8 cellular contexts compared by ENCODE assay signal in genomic region chr1:110212165-110213142, GRCh38. TPM values are rescaled to one million over a fixed set of nuclear protein-coding genes. Genes with fewer than 3 reads are reported as not detected.
DNase-seq lines count a peak whose midpoint lies in the region; ATAC-seq and TF ChIP-seq lines count a peak whose summit lies in the region.

No MANE protein-coding gene starts in this region.

- peak overlapping the region; percentile 46 for H3K27ac ChIP-seq in layer of hippocampus (ENCODE audit: low read depth, low read length)

- H3K36me3 Mint-ChIP-seq in activated naive CD4-positive, alpha-beta T cell treated with anti-CD3 and anti-CD28 coated beads, Interleukin-2, amount 50 U/mL, for 24 hours = no peaks in the 10 kb centered on the region
- H3K36me3 Mint-ChIP-seq in activated naive CD4-positive, alpha-beta T cell treated with anti-CD3 and anti-CD28 coated beads, Interleukin-2, amount 50 U/mL, for 72 hours = peaks cover 5% of the 10 kb centered on the region in 2 donors
- peaks cover 7% of the 10 kb centered on the region for H3K36me3 Mint-ChIP-seq in activated T-helper 17 cell treated with anti-CD3 and anti-CD28 coated beads, Interleukin-2, amount 50 U/mL, for 72 hours (ENCODE audit: low read depth)
- no peaks in the 10 kb centered on the region for H3K36me3 Mint-ChIP-seq in type B pancreatic cell

- H3K4me1 ChIP-seq in BE2C = peaks cover 28% of the 10 kb centered on the region

- no peak for ATAC-seq in activated naive CD4-positive, alpha-beta T cell treated with anti-CD3 and anti-CD28 coated beads, Interleukin-2, amount 50 U/mL, for 72 hours
- ATAC-seq in activated T-helper 17 cell treated with anti-CD3 and anti-CD28 coated beads, Interleukin-2, amount 50 U/mL, for 72 hours (replicated peaks) = no peak

- no peak overlapping the region for H3K4me3 ChIP-seq in BE2C (ENCODE audit: low read depth, low read length)

- H3K4me1 Mint-ChIP-seq in activated naive CD4-positive, alpha-beta T cell treated with anti-CD3 and anti-CD28 coated beads, Interleukin-2, amount 50 U/mL, for 24 hours = peaks cover 50% of the 10 kb centered on the region
- H3K4me1 Mint-ChIP-seq in activated T-helper 17 cell treated with anti-CD3 and anti-CD28 coated beads, Interleukin-2, amount 50 U/mL, for 72 hours = peaks cover 39% of the 10 kb centered on the region
- peaks cover 26% of the 10 kb centered on the region for H3K4me1 Mint-ChIP-seq in type B pancreatic cell (ENCODE audit: unreplicated experiment)

- H3K9me3 Mint-ChIP-seq in activated naive CD4-positive, alpha-beta T cell treated with anti-CD3 and anti-CD28 coated beads, Interleukin-2, amount 50 U/mL, for 24 hours = no peaks in the 10 kb centered on the region
- H3K9me3 Mint-ChIP-seq in activated naive CD4-positive, alpha-beta T cell treated with anti-CD3 and anti-CD28 coated beads, Interleukin-2, amount 50 U/mL, for 72 hours = no peaks in the 10 kb centered on the region
- H3K9me3 Mint-ChIP-seq in activated T-helper 17 cell treated with anti-CD3 and anti-CD28 coated beads, Interleukin-2, amount 50 U/mL, for 72 hours = no peaks in the 10 kb centered on the region
- H3K9me3 Mint-ChIP-seq in type B pancreatic cell = no peaks in the 10 kb centered on the region

- peak overlapping the region; percentile 74 for H3K27ac Mint-ChIP-seq in activated naive CD4-positive, alpha-beta T cell treated with anti-CD3 and anti-CD28 coated beads, Interleukin-2, amount 50 U/mL, for 24 hours
- peak overlapping the region in 1 of 2 donors; percentile 57 for H3K27ac Mint-ChIP-seq in activated naive CD4-positive, alpha-beta T cell treated with anti-CD3 and anti-CD28 coated beads, Interleukin-2, amount 50 U/mL, for 72 hours
- peak overlapping the region; percentile 85 for H3K27ac Mint-ChIP-seq in activated T-helper 17 cell treated with anti-CD3 and anti-CD28 coated beads, Interleukin-2, amount 50 U/mL, for 72 hours
- H3K27ac Mint-ChIP-seq in type B pancreatic cell = peak overlapping the region; percentile 77

- H3K9me3 ChIP-seq in BE2C = no peaks in the 10 kb centered on the region

- no peaks in the 10 kb centered on the region for H3K36me3 ChIP-seq in BE2C

- peak; percentile 21 for TF ChIP-seq CTCF in type B pancreatic cell (conservative IDR thresholded peaks at IDR 0.05)
- no peak for TF ChIP-seq CTCF in BE2C (IDR thresholded peaks at IDR 0.05; ENCODE audit: low read depth, low read length)

- no peak for DNase-seq in activated naive CD4-positive, alpha-beta T cell treated with anti-CD3 and anti-CD28 coated beads, Interleukin-2, amount 50 U/mL, for 72 hours (ENCODE audit: low spot score in 2 of 2)
- no peak for DNase-seq in type B pancreatic cell (ENCODE audit: extremely low spot score, unreplicated experiment)
- DNase-seq in OCI-M1 (lab: John Stamatoyannopoulos, UW) = no peak
- DNase-seq in effector CD8-positive, alpha-beta T cell (lab: John Stamatoyannopoulos, UW) = no peak
- DNase-seq in BE2C = no peak

- H3K27me3 ChIP-seq in layer of hippocampus (ENCODE audit: control insufficient read depth, insufficient read depth, low read length) (peaks cover 2% of the 10 kb centered on the region), BE2C (peaks cover 7% of the 10 kb centered on the region)

- peak overlapping the region; percentile 84 for H3K4me3 Mint-ChIP-seq in activated naive CD4-positive, alpha-beta T cell treated with anti-CD3 and anti-CD28 coated beads, Interleukin-2, amount 50 U/mL, for 24 hours
- peak overlapping the region; percentile 88 for H3K4me3 Mint-ChIP-seq in activated T-helper 17 cell treated with anti-CD3 and anti-CD28 coated beads, Interleukin-2, amount 50 U/mL, for 72 hours
- peak overlapping the region; percentile 82 for H3K4me3 Mint-ChIP-seq in type B pancreatic cell

- H3K27me3 Mint-ChIP-seq in activated naive CD4-positive, alpha-beta T cell treated with anti-CD3 and anti-CD28 coated beads, Interleukin-2, amount 50 U/mL, for 24 hours = no peaks in the 10 kb centered on the region
- no peaks in the 10 kb centered on the region for H3K27me3 Mint-ChIP-seq in activated T-helper 17 cell treated with anti-CD3 and anti-CD28 coated beads, Interleukin-2, amount 50 U/mL, for 72 hours
- peaks cover 72% of the 10 kb centered on the region for H3K27me3 Mint-ChIP-seq in type B pancreatic cell

RNA-seq across cellular contexts. Expression of gene KCNC4, which starts 2.3 kb away (rescaled TPM):
- total RNA-seq in activated naive CD4-positive, alpha-beta T cell treated with anti-CD3 and anti-CD28 coated beads, Interleukin-2, amount 50 U/mL, for 72 hours = 10 to 100 TPM in 1 of 2 donors, 1 to 10 TPM in 1; 8.6 to 27.1 TPM
- total RNA-seq in activated T-helper 17 cell treated with anti-CD3 and anti-CD28 coated beads, Interleukin-2, amount 50 U/mL, for 72 hours = 10 to 100 TPM; 13.4 to 18.9 TPM
- total RNA-seq in type B pancreatic cell (ENCODE audit: low replicate concordance) = 3.4 and 4.8 TPM in 2 replicates
- polyA plus RNA-seq in BE2C (2012; ENCODE audit: insufficient read depth, insufficient read length, low read depth) = 3.6 TPM
